Comparison of ENCODE assay signal across 26 cellular contexts in genomic region chr4:9847971-9848764, GRCh38.
"Had no signal": no experiment of that assay in that cellular context is flagged by ENCODE, and none has a peak within 500 bp of the region (broad histone marks: within the 10 kb centered on the region; RNA-seq: fewer than 3 reads in every experiment).

No MANE protein-coding gene starts in this region.

- H3K36me3 ChIP-seq: colonic mucosa, left lung, neutrophil, pancreas, suprapubic skin, thyroid gland had no signal

- H3K4me3 Mint-ChIP-seq: mesothelial cell of epicardium; natural killer cell treated with Interleukin-12 subunit alpha and Interleukin-12 subunit beta and Interleukin-15 and Interleukin-18, amount 100 ng/mL, for 72 hours; neural crest cell; stimulated activated naive CD8-positive, alpha-beta T cell treated with anti-CD3 and anti-CD28 coated beads, Interleukin-15, amount 100 ng/mL, for 72 hours; type B pancreatic cell had no signal

- H3K9me3 Mint-ChIP-seq: natural killer cell treated with Interleukin-12 subunit alpha and Interleukin-12 subunit beta and Interleukin-15 and Interleukin-18, amount 100 ng/mL, for 72 hours; neural crest cell; stimulated activated naive CD8-positive, alpha-beta T cell treated with anti-CD3 and anti-CD28 coated beads, Interleukin-15, amount 100 ng/mL, for 72 hours had no signal

- H3K27ac ChIP-seq: colonic mucosa, left lung, neutrophil, pancreas, suprapubic skin, thyroid gland had no signal

- FAIRE-seq: frontal cortex, keratinocyte, pancreas had no signal

- H3K9me3 ChIP-seq: colonic mucosa, mucosa of descending colon, neutrophil, pancreas, suprapubic skin, thyroid gland had no signal

- ATAC-seq: mucosa of descending colon; natural killer cell treated with Interleukin-12 subunit alpha and Interleukin-12 subunit beta and Interleukin-15 and Interleukin-18, amount 100 ng/mL, for 72 hours; pancreas; sciatic nerve; stimulated activated naive CD8-positive, alpha-beta T cell treated with anti-CD3 and anti-CD28 coated beads, Interleukin-15, amount 100 ng/mL, for 72 hours had no signal

- H3K4me3 ChIP-seq: colonic mucosa, left lung, mucosa of descending colon, pancreas, smooth muscle cell, suprapubic skin, thyroid gland had no signal

- H3K4me1 ChIP-seq: colonic mucosa, left lung, pancreas, suprapubic skin, thyroid gland had no signal

- H3K27me3 ChIP-seq: colonic mucosa, left lung, neutrophil, pancreas, suprapubic skin, thyroid gland had no signal

- H3K27ac Mint-ChIP-seq: mesothelial cell of epicardium; naive B cell; natural killer cell treated with Interleukin-12 subunit alpha and Interleukin-12 subunit beta and Interleukin-15 and Interleukin-18, amount 100 ng/mL, for 72 hours; type B pancreatic cell had no signal

- DNase-seq: colonic mucosa; dermis blood vessel endothelial cell; effector memory CD4-positive, alpha-beta T cell; head of caudate nucleus; left lung; mesenchymal stem cell; mucosa of descending colon; naive B cell; pancreas; stimulated activated CD4-positive, alpha-beta T cell treated with anti-CD3 and anti-CD28 coated beads, Interleukin-12 subunit alpha, Interleukin-12 subunit beta, amount 100 ng/mL, for 4 hours; stimulated activated CD4-positive, alpha-beta T cell treated with anti-CD3 and anti-CD28 coated beads, Interleukin-1b, Interleukin-23, amount 100 ng/mL, for 48 hours; stimulated activated CD4-positive, alpha-beta T cell treated with anti-CD3 and anti-CD28 coated beads, Interleukin-4, amount 100 ng/mL, for 1 hour; stimulated activated CD8-positive, alpha-beta memory T cell treated with anti-CD3 and anti-CD28 coated beads, Interleukin-4, amount 100 ng/mL, for 48 hours; stimulated activated naive CD4-positive, alpha-beta T cell; stimulated activated naive CD8-positive, alpha-beta T cell treated with anti-CD3 and anti-CD28 coated beads, Interleukin-15, amount 100 ng/mL, for 72 hours; thyroid gland had no signal

- H3K4me1 Mint-ChIP-seq: mesothelial cell of epicardium; naive B cell; stimulated activated naive CD8-positive, alpha-beta T cell treated with anti-CD3 and anti-CD28 coated beads, Interleukin-15, amount 100 ng/mL, for 72 hours had no signal

- H3K4me2 ChIP-seq: smooth muscle cell had no signal

- H3K36me3 Mint-ChIP-seq: mesothelial cell of epicardium; naive B cell; natural killer cell treated with Interleukin-12 subunit alpha and Interleukin-12 subunit beta and Interleukin-15 and Interleukin-18, amount 100 ng/mL, for 72 hours; type B pancreatic cell had no signal
